11 cellular contexts compared by ENCODE assay signal in genomic region chr6:134636221-134636830, GRCh38.
A peak's percentile ranks its signal among the peaks of the same experiment; 100 is the strongest.
DNase-seq lines count a peak whose midpoint lies in the region; ATAC-seq, FAIRE-seq and TF ChIP-seq lines count a peak whose summit lies in the region.
"Had no signal": no experiment of that assay in that cellular context is flagged by ENCODE, and none has a peak within 500 bp of the region (broad histone marks: within the 10 kb centered on the region; RNA-seq: fewer than 3 reads in every experiment).

No MANE protein-coding gene starts in this region.

- ATAC-seq in GM18867 (IDR thresholded peaks at IDR 0.05; ENCODE audit: unreplicated experiment) (peak; percentile 62), HG02763 (IDR thresholded peaks at IDR 0.05; ENCODE audit: unreplicated experiment) (peak; percentile 48), T-helper 17 cell (peak; percentile 72), HG02588 (IDR thresholded peaks at IDR 0.05; ENCODE audit: unreplicated experiment) (no peak)
- ATAC-seq: HCT116, heart left ventricle had no signal

- no peaks in the 10 kb centered on the region for H3K36me3 ChIP-seq in small intestine (ENCODE audit: control insufficient read depth in 2 of 2, insufficient read depth in 2 of 2, low read length in 2 of 2)
- no peaks in the 10 kb centered on the region for H3K36me3 ChIP-seq in vagina
- H3K36me3 ChIP-seq: heart left ventricle had no signal

- H3K4me3 Mint-ChIP-seq in T-helper 17 cell = no peak overlapping the region
- H3K4me3 Mint-ChIP-seq: neural crest cell had no signal

- no peak overlapping the region for H3K27ac ChIP-seq in small intestine (ENCODE audit: low read depth in 1 of 2, low read length in 1 of 2)
- H3K27ac ChIP-seq in vagina = no peak overlapping the region
- H3K27ac ChIP-seq: heart left ventricle had no signal

- peak overlapping the region; percentile 60 for H3K27ac Mint-ChIP-seq in T-helper 17 cell

- H3K27me3 ChIP-seq in small intestine (ENCODE audit: control insufficient read depth in 2 of 2, insufficient read depth in 2 of 2, low read length in 2 of 2) (no peaks in the 10 kb centered on the region), vagina (no peaks in the 10 kb centered on the region)
- H3K27me3 ChIP-seq: heart left ventricle had no signal

- H3K27me3 Mint-ChIP-seq in T-helper 17 cell = no peaks in the 10 kb centered on the region

- H3K36me3 Mint-ChIP-seq in T-helper 17 cell (ENCODE audit: low read depth) = no peaks in the 10 kb centered on the region

- H3K4me1 ChIP-seq in small intestine (ENCODE audit: control insufficient read depth in 2 of 2, insufficient read depth in 1 of 2, low read depth in 1 of 2, low read length in 1 of 2) (peaks cover 0 to 1% of the 10 kb centered on the region in 2 donors), vagina (peaks cover 23% of the 10 kb centered on the region)

- DNase-seq in T-helper 17 cell (peak in 2 of 3 donors; percentile 23 to 41), small intestine (peak; percentile 55), vagina (ENCODE audit: extremely low spot score in 2 of 2) (no peak), SW480 (ENCODE audit: low spot score) (no peak)

- H3K4me1 Mint-ChIP-seq in T-helper 17 cell = peaks cover 25% of the 10 kb centered on the region
- H3K4me1 Mint-ChIP-seq: neural crest cell had no signal

- WGBS in small intestine, 3 donors = 76 to 86% (median 78%) methylated on average over 7 of the region's 7 CpGs

- H3K9me3 ChIP-seq in T-helper 17 cell (ENCODE audit: control insufficient read depth, low read length, poor library complexity, severe bottlenecking) (no peaks in the 10 kb centered on the region), small intestine (ENCODE audit: control insufficient read depth, low read depth) (no peaks in the 10 kb centered on the region), vagina (no peaks in the 10 kb centered on the region)
- H3K9me3 ChIP-seq: heart left ventricle had no signal

- no peak for FAIRE-seq in small intestine (lab: Jason Lieb, UNC)
- FAIRE-seq: astrocyte had no signal

- TF ChIP-seq CTCF in vagina (IDR thresholded peaks at IDR 0.05) = no peak

- H3K4me3 ChIP-seq in small intestine (ENCODE audit: low read depth in 1 of 2, low read length in 2 of 2) (no peak overlapping the region), vagina (no peak overlapping the region)
- H3K4me3 ChIP-seq: heart left ventricle had no signal

- intact Hi-C loops in vagina (cut with DNase I) = loop anchor here (5.0 kb wide), 1 partner anchor 459 kb away; no protein-coding TSS in a partner anchor

- TF ChIP-seq POLR2A in vagina (IDR thresholded peaks at IDR 0.05) = no peak

Comparison
In these comparisons a context has a peak if more than half of its experiments do, and no peak if none do; other contexts are left out.
1. DNase-seq: peak in T-helper 17 cell (2 of 3) and small intestine (single experiment); none in vagina (0 of 2) and SW480 (single experiment).